Comparison of ENCODE assay signal across 8 cellular contexts in genomic region chr14:77133718-77134338, GRCh38. TPM values are rescaled to one million over a fixed set of nuclear protein-coding genes. Genes with fewer than 3 reads are reported as not detected.
DNase-seq lines count a peak whose midpoint lies in the region; ATAC-seq and TF ChIP-seq lines count a peak whose summit lies in the region.

No MANE protein-coding gene starts in this region.

- intact Hi-C loops in natural killer cell (cut with micrococcal nuclease): no loop called here

- H3K27ac Mint-ChIP-seq in natural killer cell: no peak overlapping the region

- H3K4me3 Mint-ChIP-seq in natural killer cell: no peak overlapping the region

- H3K9me3 Mint-ChIP-seq in natural killer cell: no peaks in the 10 kb centered on the region

- H3K27me3 Mint-ChIP-seq in natural killer cell (ENCODE audit: low read depth in 2 of 2): peaks cover 55 to 74% of the 10 kb centered on the region in 2 donors

- TF ChIP-seq CTCF in natural killer cell (IDR thresholded peaks at IDR 0.05): no peak

- no peaks in the 10 kb centered on the region for H3K36me3 Mint-ChIP-seq in natural killer cell

- peak; percentile 63 for ATAC-seq in HG03342 (IDR thresholded peaks at IDR 0.05; ENCODE audit: unreplicated experiment)
- peak; percentile 61 to 86 (median 85) for ATAC-seq in natural killer cell
- no peak for ATAC-seq in HG03097 (IDR thresholded peaks at IDR 0.05; ENCODE audit: low FRiP score, unreplicated experiment)

- DNase-seq in ELR (ENCODE audit: low read depth): peak; percentile 50
- peak; percentile 51 for DNase-seq in UCSD-AML1 (lab: John Stamatoyannopoulos, UW; ENCODE audit: unreplicated experiment)
- peak; percentile 60 to 74 for DNase-seq in dermis microvascular lymphatic vessel endothelial cell (ENCODE audit: low read depth in 2 of 2)
- DNase-seq in natural killer cell: peak; percentile 25
- DNase-seq in NCI-H2171 (lab: John Stamatoyannopoulos, UW): no peak
- DNase-seq in HT-29 (ENCODE audit: low spot score): no peak

- peaks cover 0 to 6% of the 10 kb centered on the region in 2 donors for H3K4me1 Mint-ChIP-seq in natural killer cell

RNA-seq across cellular contexts. Expression of gene ZDHHC22, which starts 7.8 kb away (rescaled TPM):
- total RNA-seq in dermis microvascular lymphatic vessel endothelial cell: not detected in 2 replicates
- total RNA-seq in natural killer cell: not detected
- not detected in 2 replicates for total RNA-seq in HT-29 (2014; rRNA removed; shearing (Covaris generic))

RNA-seq across cellular contexts. Expression of gene CIPC, which starts 35.8 kb away (rescaled TPM):
- 7.2 and 11.0 TPM in 2 replicates for total RNA-seq in dermis microvascular lymphatic vessel endothelial cell
- 10 to 100 TPM in 1 of 3 donors, 1 to 10 TPM in 2; 7.1 to 10.0 (median 9.9) TPM for total RNA-seq in natural killer cell
- total RNA-seq in HT-29 (2014; rRNA removed; shearing (Covaris generic)): 9.1 and 11.9 TPM in 2 replicates

RNA-seq across cellular contexts. Expression of gene TMEM63C, which starts 47.8 kb away (rescaled TPM):
- total RNA-seq in dermis microvascular lymphatic vessel endothelial cell: 0.13 and 0.77 TPM in 2 replicates
- 1 to 10 TPM; 1.5 to 5.1 (median 2.1) TPM for total RNA-seq in natural killer cell
- total RNA-seq in HT-29 (2014; rRNA removed; shearing (Covaris generic)): 2.5 and 3.1 TPM in 2 replicates

Comparison
In these comparisons a context has a peak if more than half of its experiments do, and no peak if none do; other contexts are left out.
1. DNase-seq: peak in ELR (single experiment), UCSD-AML1 (single experiment), dermis microvascular lymphatic vessel endothelial cell (2 of 2) and natural killer cell (single experiment); none in NCI-H2171 (single experiment) and HT-29 (single experiment).